In the genomic region with DNA sequence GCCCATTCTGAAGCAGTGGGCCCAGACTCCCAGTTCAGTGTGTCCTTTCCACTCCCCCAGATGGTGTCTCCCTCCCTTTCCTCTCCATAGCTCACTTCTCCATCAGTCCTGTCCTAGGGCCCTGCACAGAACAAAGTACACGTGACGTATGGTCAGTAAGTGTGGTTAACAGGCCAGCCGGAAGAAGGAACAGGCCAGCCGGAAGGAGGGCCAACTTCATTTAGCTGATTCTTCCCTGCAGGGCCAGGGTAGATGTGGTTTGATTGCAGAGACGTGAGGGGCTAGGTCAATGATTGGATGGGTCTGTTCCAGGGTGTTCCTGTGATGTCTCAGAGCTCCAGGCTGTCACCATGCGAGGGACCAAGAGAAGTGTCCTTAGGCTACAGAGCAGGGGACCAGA, we compare ENCODE assay signal across 31 cellular contexts. TPM values are rescaled to one million over a fixed set of nuclear protein-coding genes. Genes with fewer than 3 reads are reported as not detected.
"Had no signal": no experiment of that assay in that cellular context is flagged by ENCODE, and none has a peak within 500 bp of the region (broad histone marks: within the 10 kb centered on the region; RNA-seq: fewer than 3 reads in every experiment).

No MANE protein-coding gene starts in this region.

- H3K27me3 ChIP-seq: colonic mucosa, gastrocnemius medialis had no signal

- ATAC-seq: effector memory CD8-positive, alpha-beta T cell; esophagus mucosa; gastrocnemius medialis; left cardiac atrium; left lung; lower lobe of right lung had no signal

- FAIRE-seq: endometrium, islet of Langerhans, keratinocyte had no signal

- H3K4me3 ChIP-seq: colonic mucosa, esophagus squamous epithelium, gastrocnemius medialis, heart right ventricle, left lung, lower lobe of right lung had no signal

- H3K27ac ChIP-seq: colonic mucosa, epithelial cell of prostate, esophagus squamous epithelium, gastrocnemius medialis, heart right ventricle, left lung, lower lobe of right lung had no signal

- H3K36me3 ChIP-seq: colonic mucosa, esophagus squamous epithelium, gastrocnemius medialis, heart right ventricle, left lung, lower lobe of right lung had no signal

- DNase-seq: colonic mucosa; cortex of kidney; effector CD8-positive, alpha-beta T cell; effector memory CD8-positive, alpha-beta T cell; endodermal cell; erythroblast; esophagus squamous epithelium; foreskin fibroblast; foreskin melanocyte; gastrocnemius medialis; glutamatergic neuron; head of caudate nucleus; heart right ventricle; left cardiac atrium; left lung; left ventricle myocardium superior; lower lobe of right lung; mammary epithelial cell; mesendoderm; midbrain had no signal

- H3K9me3 ChIP-seq: colonic mucosa, esophagus squamous epithelium, gastrocnemius medialis, heart right ventricle, left lung, lower lobe of right lung had no signal

- H3K4me1 ChIP-seq: colonic mucosa, esophagus squamous epithelium, left lung, lower lobe of right lung had no signal

RNA-seq across cellular contexts. Expression of gene SPPL2C, which starts 28.9 kb away (rescaled TPM):
- total RNA-seq: colonic mucosa, dermis microvascular lymphatic vessel endothelial cell, endodermal cell, esophagus mucosa, esophagus squamous epithelium, gastrocnemius medialis, glomerular endothelial cell, heart right ventricle, kidney epithelial cell, left cardiac atrium, left lung, left ventricle myocardium superior, lower leg skin, lower lobe of right lung, mammary epithelial cell, mononuclear cell, mucosa of gallbladder had no signal
- polyA plus RNA-seq: heart right ventricle, keratinocyte, mammary epithelial cell had no signal

RNA-seq across cellular contexts. Expression of gene CRHR1, which starts 31.6 kb away (rescaled TPM):
- total RNA-seq: colonic mucosa, dermis microvascular lymphatic vessel endothelial cell, esophagus squamous epithelium, gastrocnemius medialis, glomerular endothelial cell, kidney epithelial cell, left cardiac atrium, left lung, left ventricle myocardium superior, lower lobe of right lung, mammary epithelial cell, mononuclear cell, mucosa of gallbladder had no signal
- polyA plus RNA-seq: heart right ventricle, keratinocyte, mammary epithelial cell had no signal
